Comparison of ENCODE assay signal across 17 cellular contexts in the genomic region with DNA sequence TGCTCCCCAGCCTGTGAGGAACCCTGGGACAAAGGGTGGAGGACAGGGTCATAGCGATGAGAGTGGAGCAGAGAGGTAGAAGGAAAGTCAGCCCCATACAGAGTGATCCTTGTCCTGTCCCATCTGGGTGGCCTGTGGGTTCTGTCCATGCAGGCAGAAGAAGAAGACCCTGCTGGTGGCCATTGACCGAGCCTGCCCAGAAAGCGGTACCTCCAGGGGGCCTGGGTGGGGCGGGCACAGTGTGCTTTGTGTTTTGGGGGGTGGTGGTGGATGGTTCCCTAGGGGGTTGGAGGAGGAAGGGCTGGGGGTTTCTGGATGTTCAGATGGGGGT. TPM values are rescaled to one million over a fixed set of nuclear protein-coding genes. Genes with fewer than 3 reads are reported as not detected.
A peak's percentile ranks its signal among the peaks of the same experiment; 100 is the strongest.
DNase-seq lines count a peak whose midpoint lies in the region; ATAC-seq and TF ChIP-seq lines count a peak whose summit lies in the region.
"Had no signal": no experiment of that assay in that cellular context is flagged by ENCODE, and none has a peak within 500 bp of the region (broad histone marks: within the 10 kb centered on the region; RNA-seq: fewer than 3 reads in every experiment).

No MANE protein-coding gene starts in this region.

- H3K4me3 Mint-ChIP-seq in activated B cell treated with CpG ODN at 0.5 μM for 24 hours (peak overlapping the region; percentile 42), type B pancreatic cell (no peak overlapping the region)
- H3K4me3 Mint-ChIP-seq: activated CD4-positive, alpha-beta T cell treated with anti-CD3 and anti-CD28 coated beads, Interleukin-2, amount 10 ng/mL, durations not matched to agents 7 days and 5 days; activated T-helper 1 cell treated with anti-CD3 and anti-CD28 coated beads, Interleukin-12 subunit alpha, Interleukin-12 subunit beta, Interleukin-2, Interleukin-4 antibody, amounts not matched to agents 30 ng/mL and 10 ng/mL and 1 ng/mL, durations not matched to agents 14 hours and 24 hours and 36 hours; stimulated activated effector memory CD8-positive, alpha-beta T cell treated with anti-CD3 and anti-CD28 coated beads, Interleukin-12 subunit alpha, Interleukin-12 subunit beta, amount 100 ng/mL, for 72 hours had no signal

- H3K9me3 ChIP-seq in breast epithelium (no peaks in the 10 kb centered on the region), mammary epithelial cell (replicated peaks; ENCODE audit: insufficient read depth, low read length) (no peaks in the 10 kb centered on the region), mucosa of rectum (ENCODE audit: control insufficient read depth in 2 of 2, low read length in 2 of 2) (no peaks in the 10 kb centered on the region)
- H3K9me3 ChIP-seq: uterus had no signal

- H3K9me3 Mint-ChIP-seq in activated B cell treated with CpG ODN at 0.5 μM for 24 hours (no peaks in the 10 kb centered on the region), type B pancreatic cell (no peaks in the 10 kb centered on the region)
- H3K9me3 Mint-ChIP-seq: activated CD4-positive, alpha-beta T cell treated with anti-CD3 and anti-CD28 coated beads, Interleukin-2, amount 10 ng/mL, durations not matched to agents 7 days and 5 days; activated T-helper 1 cell treated with anti-CD3 and anti-CD28 coated beads, Interleukin-12 subunit alpha, Interleukin-12 subunit beta, Interleukin-2, Interleukin-4 antibody, amounts not matched to agents 30 ng/mL and 10 ng/mL and 1 ng/mL, durations not matched to agents 14 hours and 24 hours and 36 hours; stimulated activated effector memory CD8-positive, alpha-beta T cell treated with anti-CD3 and anti-CD28 coated beads, Interleukin-12 subunit alpha, Interleukin-12 subunit beta, amount 100 ng/mL, for 72 hours had no signal

- DNase-seq in breast epithelium (ENCODE audit: low spot score in 2 of 2) (peak; percentile 12 to 31), mammary epithelial cell (no peak), activated B cell treated with CpG ODN at 0.5 μM for 24 hours (no peak), type B pancreatic cell (ENCODE audit: extremely low spot score, unreplicated experiment) (no peak), middle frontal gyrus (ENCODE audit: extremely low spot score, low spot score) (no peak)
- DNase-seq: ACHN; activated CD4-positive, alpha-beta T cell treated with anti-CD3 and anti-CD28 coated beads, Interleukin-2, amount 10 ng/mL, durations not matched to agents 7 days and 5 days; central memory CD4-positive, alpha-beta T cell; foreskin fibroblast; NCI-H69; T-helper 9 cell had no signal

- no peak overlapping the region for H3K4me3 ChIP-seq in breast epithelium
- H3K4me3 ChIP-seq in mammary epithelial cell (replicated peaks in 1 of 3; ENCODE audit: insufficient read depth in 1 of 3, low read depth in 2 of 3, low read length in 3 of 3), result no peak overlapping the region
- no peak overlapping the region for H3K4me3 ChIP-seq in mucosa of rectum (ENCODE audit: low read length in 2 of 2)
- H3K4me3 ChIP-seq: uterus had no signal

- BruUV-seq in mammary epithelial cell (replicated peaks; lab: Mats Ljungman, UMichigan), result no TSS peak

- H4K20me1 ChIP-seq in mammary epithelial cell (ENCODE audit: insufficient read depth, low read length), result no peaks in the 10 kb centered on the region

- ATAC-seq in activated B cell treated with CpG ODN at 0.5 μM for 24 hours (ENCODE audit: low read depth), result no peak
- no peak for ATAC-seq in GM19452 (IDR thresholded peaks at IDR 0.05; ENCODE audit: unreplicated experiment)
- ATAC-seq in HG02763 (IDR thresholded peaks at IDR 0.05; ENCODE audit: unreplicated experiment), result no peak
- ATAC-seq: stimulated activated effector memory CD8-positive, alpha-beta T cell treated with anti-CD3 and anti-CD28 coated beads, Interleukin-12 subunit alpha, Interleukin-12 subunit beta, amount 100 ng/mL, for 72 hours had no signal

- 100% methylated on average over 1 of the region's 4 CpGs for WGBS in mammary epithelial cell (ENCODE audit: low coverage, missing lambda C conversion rate)

- H3K79me2 ChIP-seq in mammary epithelial cell (ENCODE audit: insufficient read depth, low read length), result no peaks in the 10 kb centered on the region

- TF ChIP-seq POLR2A in breast epithelium (IDR thresholded peaks at IDR 0.05), result no peak

- peaks cover 73% of the 10 kb centered on the region for H3K36me3 Mint-ChIP-seq in activated B cell treated with CpG ODN at 0.5 μM for 24 hours (ENCODE audit: low read depth)
- peaks cover 20% of the 10 kb centered on the region for H3K36me3 Mint-ChIP-seq in type B pancreatic cell

- H3K9ac ChIP-seq in mammary epithelial cell (ENCODE audit: insufficient read depth, low read length), result no peak overlapping the region
- H3K9ac ChIP-seq in mucosa of rectum (ENCODE audit: low read depth in 1 of 2, low read length in 2 of 2), result no peak overlapping the region

- no peak overlapping the region for H3K4me2 ChIP-seq in mammary epithelial cell (ENCODE audit: insufficient read depth, low read depth, low read length)

- H3K27ac ChIP-seq in breast epithelium (peak overlapping the region in 1 of 2 donors; percentile 44), mammary epithelial cell (ENCODE audit: insufficient read depth, low read depth, low read length) (no peak overlapping the region), mucosa of rectum (ENCODE audit: low read depth in 2 of 2, low read length in 2 of 2) (peak overlapping the region; percentile 64 to 72)
- H3K27ac ChIP-seq: uterus had no signal

- POLR2A ChIA-PET in activated B cell treated with CpG ODN at 0.5 μM for 24 hours (lab: Charles Lee), result interaction anchor here (0.6 to 5.9 kb wide), 7 partner anchors 19 to 44 kb away, joined by 5 to 37 read pairs (median 8); a partner anchor contains a TSS

- H3K4me1 Mint-ChIP-seq in activated B cell treated with CpG ODN at 0.5 μM for 24 hours, result peaks cover 79% of the 10 kb centered on the region
- peaks cover 10% of the 10 kb centered on the region for H3K4me1 Mint-ChIP-seq in type B pancreatic cell (ENCODE audit: unreplicated experiment)
- H3K4me1 Mint-ChIP-seq: activated CD4-positive, alpha-beta T cell treated with anti-CD3 and anti-CD28 coated beads, Interleukin-2, amount 10 ng/mL, durations not matched to agents 7 days and 5 days had no signal

- H3K36me3 ChIP-seq in breast epithelium (no peaks in the 10 kb centered on the region), mammary epithelial cell (ENCODE audit: insufficient read depth, low read length) (no peaks in the 10 kb centered on the region), mucosa of rectum (ENCODE audit: control insufficient read depth in 2 of 2, insufficient read depth in 2 of 2, low read length in 2 of 2) (peaks cover 49 to 61% of the 10 kb centered on the region in 2 donors)
- H3K36me3 ChIP-seq: uterus had no signal

- CTCF ChIA-PET in mammary epithelial cell (lab: Charles Lee; ENCODE audit: low non-redundant PET), result no interaction called here
- CTCF ChIA-PET in activated B cell treated with CpG ODN at 0.5 μM for 24 hours (lab: Charles Lee), result no interaction called here

- no peak overlapping the region for H2AFZ ChIP-seq in mammary epithelial cell (ENCODE audit: low read depth, low read length)

- H3K4me1 ChIP-seq in breast epithelium, result no peaks in the 10 kb centered on the region
- H3K4me1 ChIP-seq in mammary epithelial cell (ENCODE audit: insufficient read depth, low read length), result no peaks in the 10 kb centered on the region
- peaks cover 20 to 28% of the 10 kb centered on the region in 2 donors for H3K4me1 ChIP-seq in mucosa of rectum (ENCODE audit: control insufficient read depth in 2 of 2, insufficient read depth in 2 of 2, low read length in 2 of 2)

- peak overlapping the region; percentile 94 for H3K27ac Mint-ChIP-seq in activated B cell treated with CpG ODN at 0.5 μM for 24 hours
- peak overlapping the region; percentile 48 for H3K27ac Mint-ChIP-seq in type B pancreatic cell

- dilution Hi-C loops in mammary epithelial cell (cut with HindIII; ENCODE audit: low sequenced_read_pairs), result no loop called here

- intact Hi-C loops in breast epithelium (cut with DNase I; ENCODE audit: low total_unique reads), result no loop called here
- intact Hi-C loops in mammary epithelial cell (cut with micrococcal nuclease), result no loop called here
- intact Hi-C loops in activated B cell treated with CpG ODN at 0.5 μM for 24 hours (cut with micrococcal nuclease), result no loop called here

- no peak for TF ChIP-seq CTCF in breast epithelium (IDR thresholded peaks at IDR 0.05)
- TF ChIP-seq CTCF in mammary epithelial cell (conservative IDR thresholded peaks at IDR 0.05 in 1 of 2, IDR thresholded peaks at IDR 0.05 in 1 of 2; ENCODE audit: extremely low read depth in 1 of 2, insufficient read depth in 1 of 2, low read depth in 1 of 2, low read length in 2 of 2), result no peak
- no peak for TF ChIP-seq CTCF in activated B cell treated with CpG ODN at 0.5 μM for 24 hours (IDR thresholded peaks at IDR 0.05)
- TF ChIP-seq CTCF in type B pancreatic cell (conservative IDR thresholded peaks at IDR 0.05), result no peak

- in situ Hi-C loops in mammary epithelial cell (cut with MboI; ENCODE audit: low sequenced_read_pairs in 2 of 2), result no loop called here

- H3K27me3 Mint-ChIP-seq in activated B cell treated with CpG ODN at 0.5 μM for 24 hours (no peaks in the 10 kb centered on the region), type B pancreatic cell (no peaks in the 10 kb centered on the region)
- H3K27me3 Mint-ChIP-seq: activated CD4-positive, alpha-beta T cell treated with anti-CD3 and anti-CD28 coated beads, Interleukin-2, amount 10 ng/mL, durations not matched to agents 7 days and 5 days had no signal

- H3K27me3 ChIP-seq in breast epithelium, result no peaks in the 10 kb centered on the region
- no peaks in the 10 kb centered on the region for H3K27me3 ChIP-seq in mammary epithelial cell (ENCODE audit: insufficient read depth, low read length)
- no peaks in the 10 kb centered on the region for H3K27me3 ChIP-seq in mucosa of rectum (ENCODE audit: control insufficient read depth in 2 of 2, insufficient read depth in 2 of 2, low read length in 2 of 2)
- H3K27me3 ChIP-seq: uterus had no signal

RNA-seq across cellular contexts. Expression of a gene that starts 7.9 kb away (rescaled TPM):
- total RNA-seq in breast epithelium, result 10 to 100 TPM; 45.2 to 86.7 (median 49.5) TPM
- total RNA-seq in mammary epithelial cell, result 10 to 100 TPM; 17.2 to 30.6 TPM
- 16.2 TPM for polyA plus RNA-seq in mammary epithelial cell
- polyA minus RNA-seq in mammary epithelial cell, result 95.0 TPM
- 96.7 and 115 TPM in 2 replicates for total RNA-seq in activated B cell treated with CpG ODN at 0.5 μM for 24 hours
- 53.1 and 62.0 TPM in 2 replicates for total RNA-seq in type B pancreatic cell (ENCODE audit: low replicate concordance)

RNA-seq across cellular contexts. Expression of a gene that starts 12.8 kb away (rescaled TPM):
- total RNA-seq in breast epithelium (1,000 to 10,000 TPM in 2 of 3 donors, 100 to 1,000 TPM in 1; 602 to 1,663 (median 1,380) TPM), mammary epithelial cell (1,000 to 10,000 TPM in 1 of 2 donors, 100 to 1,000 TPM in 1; 171 to 3,470 TPM), activated B cell treated with CpG ODN at 0.5 μM for 24 hours (14.2 and 17.9 TPM in 2 replicates), type B pancreatic cell (ENCODE audit: low replicate concordance) (97.9 and 106 TPM in 2 replicates)
- 55.9 TPM for polyA plus RNA-seq in mammary epithelial cell
- 8.0 TPM for polyA minus RNA-seq in mammary epithelial cell

RNA-seq across cellular contexts. Expression of a gene that starts 42.3 kb away (rescaled TPM):
- total RNA-seq in breast epithelium (10 to 100 TPM; 76.8 to 92.2 (median 86.2) TPM), mammary epithelial cell (100 to 1,000 TPM; 129 to 177 TPM), activated B cell treated with CpG ODN at 0.5 μM for 24 hours (71.3 and 78.7 TPM in 2 replicates), type B pancreatic cell (ENCODE audit: low replicate concordance) (94.5 and 101 TPM in 2 replicates)
- polyA plus RNA-seq in mammary epithelial cell, result 75.2 TPM
- 222 TPM for polyA minus RNA-seq in mammary epithelial cell

RNA-seq across cellular contexts. Expression of a gene that starts 45.5 kb away (rescaled TPM):
- total RNA-seq in breast epithelium (10 to 100 TPM; 43.2 to 51.5 (median 44.2) TPM), mammary epithelial cell (10 to 100 TPM; 48.8 to 80.9 TPM), activated B cell treated with CpG ODN at 0.5 μM for 24 hours (274 and 341 TPM in 2 replicates), type B pancreatic cell (ENCODE audit: low replicate concordance) (54.6 and 61.1 TPM in 2 replicates)
- polyA plus RNA-seq in mammary epithelial cell, result 39.1 TPM
- polyA minus RNA-seq in mammary epithelial cell, result 37.9 TPM

RNA-seq across cellular contexts. Expression of a gene that starts 46.1 kb away (rescaled TPM):
- total RNA-seq in breast epithelium, result 10 to 100 TPM; 12.3 to 13.3 (median 12.5) TPM
- total RNA-seq in mammary epithelial cell, result 10 to 100 TPM; 10.3 to 22.4 TPM
- polyA plus RNA-seq in mammary epithelial cell, result 8.5 TPM
- polyA minus RNA-seq in mammary epithelial cell, result 34.6 TPM
- 18.7 and 22.3 TPM in 2 replicates for total RNA-seq in activated B cell treated with CpG ODN at 0.5 μM for 24 hours
- total RNA-seq in type B pancreatic cell (ENCODE audit: low replicate concordance), result 29.0 and 34.7 TPM in 2 replicates

Comparison
In these comparisons a context has a peak if more than half of its experiments do, and no peak if none do; other contexts are left out.
1. DNase-seq: peak in breast epithelium (2 of 2); none in mammary epithelial cell (single experiment), activated B cell treated with CpG ODN at 0.5 μM for 24 hours (single experiment), type B pancreatic cell (single experiment) and middle frontal gyrus (single experiment).